ENCODE assay signal across 12 cellular contexts in genomic region chr2:231667497-231667896, GRCh38. TPM values are rescaled to one million over a fixed set of nuclear protein-coding genes. Genes with fewer than 3 reads are reported as not detected.
DNase-seq lines count a peak whose midpoint lies in the region; ATAC-seq, FAIRE-seq and TF ChIP-seq lines count a peak whose summit lies in the region.
"Had no signal": no experiment of that assay in that cellular context is flagged by ENCODE, and none has a peak within 500 bp of the region (broad histone marks: within the 10 kb centered on the region; RNA-seq: fewer than 3 reads in every experiment).

No MANE protein-coding gene starts in this region.

- H3K9ac ChIP-seq in skeletal muscle tissue (ENCODE audit: low read depth in 1 of 3, low read length in 3 of 3) = peak overlapping the region; percentile 99 to 100 (median 100)

- peaks cover 0 to 5% (median 0%) of the 10 kb centered on the region in 11 donors for H3K9me3 Mint-ChIP-seq in naive thymus-derived CD4-positive, alpha-beta T cell
- H3K9me3 Mint-ChIP-seq: CD4-positive, alpha-beta T cell had no signal

- ATAC-seq in left colon (peak; percentile 38), HG02852 (IDR thresholded peaks at IDR 0.05; ENCODE audit: unreplicated experiment) (no peak)
- ATAC-seq in naive thymus-derived CD4-positive, alpha-beta T cell = no peak

- DNase-seq in RWPE1 (ENCODE audit: low spot score) (no peak), left colon (peak; percentile 60 to 62), frontal cortex (ENCODE audit: low spot score in 2 of 2) (no peak)
- no peak for DNase-seq in naive thymus-derived CD4-positive, alpha-beta T cell
- DNase-seq in effector memory CD4-positive, alpha-beta T cell = no peak
- DNase-seq: activated effector memory CD4-positive, alpha-beta T cell treated with Interleukin-2 at 50 U/mL for 16 hours; CD4-positive, alpha-beta T cell; NCI-H524 had no signal

- no peak overlapping the region for H3K27ac Mint-ChIP-seq in naive thymus-derived CD4-positive, alpha-beta T cell
- H3K27ac Mint-ChIP-seq: CD4-positive, alpha-beta T cell had no signal

- H3K4me1 ChIP-seq in skeletal muscle tissue (ENCODE audit: control insufficient read depth in 3 of 3, insufficient read depth in 3 of 3, low read length in 3 of 3) = peaks cover 31 to 45% (median 44%) of the 10 kb centered on the region in 3 donors
- peaks cover 0 to 4% of the 10 kb centered on the region in 2 donors for H3K4me1 ChIP-seq in naive thymus-derived CD4-positive, alpha-beta T cell (ENCODE audit: control insufficient read depth in 2 of 2, insufficient read depth in 2 of 2, low read length in 2 of 2)
- H3K4me1 ChIP-seq in effector memory CD4-positive, alpha-beta T cell (ENCODE audit: control insufficient read depth, insufficient read depth, low read length, poor library complexity, severe bottlenecking) = no peaks in the 10 kb centered on the region

- no peaks in the 10 kb centered on the region for H3K9me3 ChIP-seq in skeletal muscle tissue (ENCODE audit: control insufficient read depth in 3 of 3, low read length in 3 of 3)
- H3K9me3 ChIP-seq in naive thymus-derived CD4-positive, alpha-beta T cell (ENCODE audit: control insufficient read depth in 2 of 3, low read length in 3 of 3) = no peaks in the 10 kb centered on the region
- H3K9me3 ChIP-seq in effector memory CD4-positive, alpha-beta T cell (ENCODE audit: control insufficient read depth, low read length) = no peaks in the 10 kb centered on the region

- intact Hi-C loops in left colon (cut with DNase I, micrococcal nuclease) = loop anchor here in 1 of 2 donors (2.0 kb wide), 1 partner anchor 55 kb away; no protein-coding TSS in a partner anchor
- intact Hi-C loops in naive thymus-derived CD4-positive, alpha-beta T cell (cut with micrococcal nuclease) = no loop called here

- H3K27me3 Mint-ChIP-seq in naive thymus-derived CD4-positive, alpha-beta T cell = no peaks in the 10 kb centered on the region
- H3K27me3 Mint-ChIP-seq: CD4-positive, alpha-beta T cell had no signal

- H3K27ac ChIP-seq in RWPE1 (peak overlapping the region; percentile 91), skeletal muscle tissue (ENCODE audit: low read depth, low read length) (peak overlapping the region; percentile 100)
- H3K27ac ChIP-seq in naive thymus-derived CD4-positive, alpha-beta T cell (ENCODE audit: low read depth, low read length) = no peak overlapping the region
- no peak overlapping the region for H3K27ac ChIP-seq in effector memory CD4-positive, alpha-beta T cell (ENCODE audit: insufficient read depth, low read length, poor library complexity, severe bottlenecking)
- H3K27ac ChIP-seq: epithelial cell of prostate had no signal

- peaks cover 0 to 2% (median 0%) of the 10 kb centered on the region in 5 donors for H3K36me3 Mint-ChIP-seq in naive thymus-derived CD4-positive, alpha-beta T cell

- H3K4me3 ChIP-seq in GM08714 (ENCODE audit: low read length) = peak overlapping the region; percentile 53; the same call in 1 of the 2 replicates
- peak overlapping the region; percentile 91 to 95 (median 93) for H3K4me3 ChIP-seq in skeletal muscle tissue (ENCODE audit: low read length in 3 of 3)
- H3K4me3 ChIP-seq in naive thymus-derived CD4-positive, alpha-beta T cell (ENCODE audit: low read length) = no peak overlapping the region
- no peak overlapping the region for H3K4me3 ChIP-seq in effector memory CD4-positive, alpha-beta T cell (ENCODE audit: insufficient read depth, low read depth, low read length, poor library complexity, severe bottlenecking)

- POLR2A ChIA-PET in RWPE1 (lab: Yijun Ruan, JAX; ENCODE audit: low non-redundant PET) = no interaction called here
- POLR2A ChIA-PET in naive thymus-derived CD4-positive, alpha-beta T cell (lab: Charles Lee) = interaction anchor here (0.7 to 0.8 kb wide), 3 partner anchors 10 to 42 kb away, joined by 3 to 5 read pairs (median 3); no protein-coding TSS in a partner anchor

- TF ChIP-seq CTCF in RWPE1 (conservative IDR thresholded peaks at IDR 0.05; ENCODE audit: low read depth) = no peak

- peaks cover 5 to 32% (median 11%) of the 10 kb centered on the region in 7 donors for H3K4me1 Mint-ChIP-seq in naive thymus-derived CD4-positive, alpha-beta T cell

- no peaks in the 10 kb centered on the region for H3K27me3 ChIP-seq in skeletal muscle tissue (ENCODE audit: control insufficient read depth in 3 of 3, insufficient read depth in 3 of 3, low read length in 3 of 3)
- no peaks in the 10 kb centered on the region for H3K27me3 ChIP-seq in naive thymus-derived CD4-positive, alpha-beta T cell (ENCODE audit: control insufficient read depth in 2 of 2, insufficient read depth in 2 of 2, low read length in 2 of 2)
- no peaks in the 10 kb centered on the region for H3K27me3 ChIP-seq in effector memory CD4-positive, alpha-beta T cell (replicated peaks; ENCODE audit: control insufficient read depth, insufficient read depth, low read length, poor library complexity, severe bottlenecking)

- CTCF ChIA-PET in RWPE1 (lab: Yijun Ruan, JAX) = interaction anchor here (0.6 to 0.7 kb wide), 2 partner anchors 54 to 150 kb away, joined by 3 to 7 read pairs; no protein-coding TSS in a partner anchor
- CTCF ChIA-PET in naive thymus-derived CD4-positive, alpha-beta T cell (lab: Charles Lee) = interaction anchor here (0.8 to 2.1 kb wide), 3 partner anchors 8 to 47 kb away, joined by 3 to 5 read pairs (median 3); no protein-coding TSS in a partner anchor

- H3K36me3 ChIP-seq in skeletal muscle tissue (ENCODE audit: control insufficient read depth in 3 of 3, insufficient read depth in 3 of 3, low read length in 3 of 3) = no peaks in the 10 kb centered on the region
- no peaks in the 10 kb centered on the region for H3K36me3 ChIP-seq in naive thymus-derived CD4-positive, alpha-beta T cell (ENCODE audit: control insufficient read depth in 2 of 3, insufficient read depth in 3 of 3, low read length in 3 of 3)
- no peaks in the 10 kb centered on the region for H3K36me3 ChIP-seq in effector memory CD4-positive, alpha-beta T cell (ENCODE audit: control insufficient read depth, insufficient read depth, low read length)

- H3K4me3 Mint-ChIP-seq in naive thymus-derived CD4-positive, alpha-beta T cell = no peak overlapping the region
- H3K4me3 Mint-ChIP-seq: CD4-positive, alpha-beta T cell had no signal

- FAIRE-seq in frontal cortex (lab: Jason Lieb, UNC) = no peak

RNA-seq across cellular contexts. Expression of gene PTMA, which starts 40.8 kb away (rescaled TPM):
- total RNA-seq in left colon (100 to 1,000 TPM; 775 to 846 TPM), skeletal muscle tissue (422 TPM), frontal cortex (958 TPM)
- total RNA-seq in naive thymus-derived CD4-positive, alpha-beta T cell = 1,000 to 10,000 TPM; 1,211 to 1,988 (median 1,290) TPM
- polyA plus RNA-seq in naive thymus-derived CD4-positive, alpha-beta T cell = 1,000 to 10,000 TPM; 1,543 to 2,051 TPM

Comparison
In these comparisons a context has a peak if more than half of its experiments do, and no peak if none do; other contexts are left out.
1. H3K4me3 ChIP-seq: peak in GM08714 (single experiment) and skeletal muscle tissue (3 of 3); none in naive thymus-derived CD4-positive, alpha-beta T cell (single experiment) and effector memory CD4-positive, alpha-beta T cell (single experiment).
2. DNase-seq: peak in left colon (2 of 2); none in RWPE1 (single experiment), frontal cortex (0 of 2), naive thymus-derived CD4-positive, alpha-beta T cell (0 of 9) and effector memory CD4-positive, alpha-beta T cell (0 of 3).
3. H3K27ac ChIP-seq: peak in RWPE1 (single experiment) and skeletal muscle tissue (single experiment); none in naive thymus-derived CD4-positive, alpha-beta T cell (single experiment) and effector memory CD4-positive, alpha-beta T cell (single experiment).